Comparison of ENCODE assay signal across 8 cellular contexts in the genomic region with DNA sequence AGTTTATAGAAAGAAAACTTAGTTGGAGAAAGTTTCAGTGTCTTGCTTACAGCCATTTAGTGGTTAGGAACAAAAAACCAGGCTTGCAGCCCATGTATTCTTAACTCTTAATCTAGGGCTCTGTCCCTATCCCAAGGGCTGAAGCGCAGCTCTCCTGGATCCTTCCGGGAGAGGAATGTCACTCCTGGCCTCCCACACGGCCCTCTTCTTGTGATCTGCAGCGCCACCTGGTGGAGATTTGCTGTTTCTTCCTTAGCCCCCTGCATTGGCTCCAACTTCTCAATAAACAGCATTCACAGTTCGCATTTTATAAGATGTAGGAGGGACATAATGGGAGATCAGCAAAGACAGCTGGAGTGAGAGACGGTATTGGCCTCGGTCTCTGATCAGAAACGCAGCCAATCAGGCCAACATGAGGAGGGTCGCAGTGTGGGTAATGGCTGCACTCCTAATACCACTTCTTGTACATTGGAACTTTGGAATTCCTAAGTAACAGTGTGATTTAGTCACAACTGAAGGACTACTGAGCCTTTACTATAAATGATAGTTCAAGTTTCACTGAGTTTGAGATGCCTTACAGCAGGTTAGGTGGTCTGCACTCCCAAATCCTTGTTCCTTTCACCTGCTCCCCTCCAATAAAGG.
DNase-seq lines count a peak whose midpoint lies in the region; ATAC-seq and TF ChIP-seq lines count a peak whose summit lies in the region.

No MANE protein-coding gene starts in this region.

- no peak overlapping the region for H3K4me3 ChIP-seq in Loucy (ENCODE audit: low read length, poor library complexity, severe bottlenecking)

- no peaks in the 10 kb centered on the region for H3K9me2 ChIP-seq in Loucy (replicated peaks; ENCODE audit: low read depth, low read length)

- no peaks in the 10 kb centered on the region for H3K9me3 ChIP-seq in Loucy (ENCODE audit: insufficient read depth, low read depth, low read length)

- H3K4me2 ChIP-seq in Loucy (ENCODE audit: low read depth, low read length, poor library complexity, severe bottlenecking): no peak overlapping the region

- no peaks in the 10 kb centered on the region for H3K27me3 ChIP-seq in Loucy (ENCODE audit: insufficient read depth, low read length, poor library complexity, severe bottlenecking)

- no peaks in the 10 kb centered on the region for H3F3A ChIP-seq in Loucy (ENCODE audit: low read depth)

- H2AFZ ChIP-seq in Loucy (ENCODE audit: low read length): no peak overlapping the region

- no peaks in the 10 kb centered on the region for H3K4me1 ChIP-seq in Loucy (ENCODE audit: insufficient read depth, low read length, poor library complexity, severe bottlenecking)

- no peak overlapping the region for H3K9ac ChIP-seq in Loucy (ENCODE audit: low read depth, low read length, poor library complexity, severe bottlenecking)

- no peaks in the 10 kb centered on the region for H3K36me3 ChIP-seq in Loucy (ENCODE audit: insufficient read depth, low read length)

- DNase-seq in CMK (ENCODE audit: low read depth): peak; percentile 56
- peak; percentile 67 for DNase-seq in SK-N-DZ (ENCODE audit: low spot score)
- DNase-seq in cerebellar cortex (ENCODE audit: low spot score): peak; percentile 72
- peak; percentile 59 for DNase-seq in left lobe of liver (ENCODE audit: low spot score)
- DNase-seq in stimulated activated CD4-positive, alpha-beta T cell treated with anti-CD3 and anti-CD28 coated beads, TNF-alpha, amount 100 ng/mL, for 48 hours (ENCODE audit: low read depth in 3 of 3): peak; percentile 1 to 40 (median 20)

- no peaks in the 10 kb centered on the region for H3K79me2 ChIP-seq in Loucy (ENCODE audit: insufficient read depth, low read length)

- peak; percentile 93 for TF ChIP-seq CTCF in Loucy (conservative IDR thresholded peaks at IDR 0.05; ENCODE audit: low read length)

- no peaks in the 10 kb centered on the region for H4K20me1 ChIP-seq in Loucy (ENCODE audit: insufficient read depth, low read length, poor library complexity, severe bottlenecking)

- ATAC-seq in GM19351 (IDR thresholded peaks at IDR 0.05; ENCODE audit: unreplicated experiment): peak; percentile 71
- ATAC-seq in left lobe of liver: peak; percentile 93
- no peak for ATAC-seq in HG03135 (IDR thresholded peaks at IDR 0.05; ENCODE audit: unreplicated experiment)

Comparison
In these comparisons a context has a peak if more than half of its experiments do, and no peak if none do; other contexts are left out.
1. DNase-seq: peak in every context shown above with its lines; median percentile 72 in cerebellar cortex; 67 in SK-N-DZ; 59 in left lobe of liver; 56 in CMK; 20 in stimulated activated CD4-positive, alpha-beta T cell treated with anti-CD3 and anti-CD28 coated beads, TNF-alpha, amount 100 ng/mL, for 48 hours.